8 cellular contexts compared by ENCODE assay signal in the genomic region with DNA sequence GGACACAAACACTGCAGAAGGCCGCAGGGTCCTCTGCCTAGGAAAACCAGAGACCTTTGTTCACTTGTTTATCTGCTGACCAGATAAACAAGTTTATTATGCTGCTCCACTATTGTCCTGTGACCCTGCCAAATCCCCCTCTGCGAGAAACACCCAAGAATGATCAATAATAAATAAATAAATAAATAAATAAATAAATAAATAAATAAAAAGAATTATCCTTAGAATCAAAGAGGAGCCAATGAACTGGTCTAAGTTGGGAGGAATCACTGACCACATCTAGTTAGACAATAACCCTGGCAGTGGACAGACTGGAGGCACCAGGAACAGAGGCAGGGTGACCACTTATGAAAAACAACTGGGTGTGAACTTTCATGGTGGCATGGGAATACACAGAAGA. TPM values are rescaled to one million over a fixed set of nuclear protein-coding genes. Genes with fewer than 3 reads are reported as not detected.
"Had no signal": no experiment of that assay in that cellular context is flagged by ENCODE, and none has a peak within 500 bp of the region (broad histone marks: within the 10 kb centered on the region; RNA-seq: fewer than 3 reads in every experiment).

No MANE protein-coding gene starts in this region.

RNA-seq across cellular contexts. Expression of gene C9orf153, which starts 53.5 kb away (rescaled TPM):
- total RNA-seq: astrocyte, cardiac septum, dermis blood vessel endothelial cell, esophagus squamous epithelium, fibroblast of villous mesenchyme, glomerular endothelial cell, WTC11 had no signal
- polyA plus RNA-seq: endothelial cell of umbilical vein had no signal
